ENCODE assay signal across 8 cellular contexts in the genomic region with DNA sequence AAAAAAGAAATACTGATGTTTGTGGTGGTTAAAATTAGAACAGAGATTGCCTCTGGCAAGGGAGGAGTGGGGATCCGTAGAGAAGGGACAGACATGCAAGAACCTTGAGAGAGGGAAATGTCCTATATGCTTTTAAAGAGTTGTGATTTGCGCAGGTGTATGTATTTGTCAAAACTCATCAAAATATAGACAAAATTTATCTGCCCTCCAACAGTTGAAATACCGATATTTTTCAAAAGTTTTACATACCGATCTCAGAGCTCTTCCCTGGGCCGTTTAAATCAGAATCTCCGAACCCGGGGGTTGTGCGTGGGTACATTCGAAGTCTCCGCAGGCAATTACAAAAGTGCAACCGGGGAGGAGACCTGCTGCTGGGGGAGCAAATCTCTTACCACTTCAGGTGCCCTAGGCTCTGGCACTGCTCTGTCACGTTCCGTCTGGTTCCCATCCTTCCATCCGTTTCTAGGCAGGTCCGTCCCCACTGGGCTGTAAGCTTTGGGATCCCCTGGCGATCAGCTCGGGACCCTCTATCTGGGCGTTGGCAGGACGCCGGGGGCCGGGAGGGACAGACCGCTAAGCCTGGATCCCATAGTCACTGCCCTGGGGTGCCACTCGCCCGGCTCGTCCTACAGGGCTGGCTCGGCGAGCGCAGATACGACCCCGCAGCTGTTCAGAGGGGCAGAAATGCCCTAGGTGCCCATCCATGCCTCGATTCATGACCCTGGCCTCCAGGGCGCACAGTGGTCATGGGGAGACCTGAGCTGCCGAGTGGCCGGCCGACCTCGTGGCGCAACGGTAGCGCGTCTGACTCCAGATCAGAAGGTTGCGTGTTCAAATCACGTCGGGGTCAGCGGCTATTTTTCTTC. TPM values are rescaled to one million over a fixed set of nuclear protein-coding genes. Genes with fewer than 3 reads are reported as not detected.
DNase-seq lines count a peak whose midpoint lies in the region; ATAC-seq and TF ChIP-seq lines count a peak whose summit lies in the region.

No MANE protein-coding gene starts in this region.

- no peaks in the 10 kb centered on the region for H3K27me3 ChIP-seq in body of pancreas
- H3K27me3 ChIP-seq in skeletal muscle satellite cell (ENCODE audit: control insufficient read depth, insufficient read depth, low read length): no peaks in the 10 kb centered on the region

- peak; percentile 20 to 89 (median 80) for TF ChIP-seq POLR2A in body of pancreas (IDR thresholded peaks at IDR 0.05)

- H3K4me1 ChIP-seq in body of pancreas: peaks cover 40% of the 10 kb centered on the region
- peaks cover 21% of the 10 kb centered on the region for H3K4me1 ChIP-seq in skeletal muscle satellite cell (ENCODE audit: control insufficient read depth, insufficient read depth, low read length)

- peak; percentile 43 for ATAC-seq in body of pancreas
- ATAC-seq in GM19328 (IDR thresholded peaks at IDR 0.05; ENCODE audit: unreplicated experiment): no peak

- peak overlapping the region; percentile 97 for H3K4me2 ChIP-seq in skeletal muscle satellite cell (ENCODE audit: low read length)

- H3K36me3 ChIP-seq in body of pancreas (replicated peaks in 1 of 2; ENCODE audit: insufficient read depth in 1 of 2, low read depth in 2 of 2): no peaks in the 10 kb centered on the region
- H3K36me3 ChIP-seq in skeletal muscle satellite cell (ENCODE audit: insufficient read depth, low read length): no peaks in the 10 kb centered on the region

- TF ChIP-seq CTCF in body of pancreas (IDR thresholded peaks at IDR 0.05): no peak

- peak overlapping the region; percentile 80 for H3K9ac ChIP-seq in skeletal muscle satellite cell (ENCODE audit: low read depth, low read length)

- 0 to 2% methylated on average over 13 to 44 of the region's 44 CpGs for WGBS in body of pancreas, 2 donors

- DNase-seq in NCI-H2196 (lab: John Stamatoyannopoulos, UW; ENCODE audit: unreplicated experiment): peak; percentile 56
- DNase-seq in NCI-H2196 treated with DMSO at 0.1 percent for 48 hours (lab: John Stamatoyannopoulos, UW; ENCODE audit: unreplicated experiment): no peak
- peak; percentile 30 for DNase-seq in NCI-H1092 (lab: John Stamatoyannopoulos, UW)
- DNase-seq in UCSD-AML1 (lab: John Stamatoyannopoulos, UW; ENCODE audit: unreplicated experiment): peak; percentile 87
- DNase-seq in body of pancreas: peak; percentile 91 to 95 (median 92)

- H3K9me3 ChIP-seq in body of pancreas (no peaks in the 10 kb centered on the region), iPS-18c (ENCODE audit: control insufficient read depth, insufficient read depth, low read length) (no peaks in the 10 kb centered on the region), skeletal muscle satellite cell (replicated peaks; ENCODE audit: low read length) (no peaks in the 10 kb centered on the region)

- H3K4me3 ChIP-seq in body of pancreas (peak overlapping the region in 1 of 2 donors; percentile 38), iPS-18c (ENCODE audit: insufficient read depth, low read depth, low read length) (peak overlapping the region; percentile 95), skeletal muscle satellite cell (ENCODE audit: low read length) (peak overlapping the region; percentile 93)

- peak overlapping the region; percentile 87 to 96 (median 96) for H3K27ac ChIP-seq in body of pancreas

- intact Hi-C loops in body of pancreas (cut with DNase I): no loop called here

RNA-seq across cellular contexts. Expression of a gene that starts 4.2 kb away (rescaled TPM):
- 10 to 100 TPM; 11.9 to 16.2 TPM for total RNA-seq in body of pancreas
- 5.5 and 6.1 TPM in 2 replicates for total RNA-seq in skeletal muscle satellite cell (2012; rRNA removed)

RNA-seq across cellular contexts. Expression of a gene that starts 9.6 kb away (rescaled TPM):
- total RNA-seq in body of pancreas: 10 to 100 TPM in 1 of 2 donors, 1 to 10 TPM in 1; 7.6 to 12.7 TPM
- total RNA-seq in skeletal muscle satellite cell (2012; rRNA removed): 26.4 and 30.8 TPM in 2 replicates

RNA-seq across cellular contexts. Expression of a gene that starts 23.1 kb away (rescaled TPM):
- 10 to 100 TPM; 16.3 to 26.4 TPM for total RNA-seq in body of pancreas
- total RNA-seq in skeletal muscle satellite cell (2012; rRNA removed): 2.0 and 5.5 TPM in 2 replicates

RNA-seq across cellular contexts. Expression of a gene that starts 24.6 kb away (rescaled TPM):
- total RNA-seq in body of pancreas: not detected
- total RNA-seq in skeletal muscle satellite cell (2012; rRNA removed): 11.7 and 17.9 TPM in 2 replicates

RNA-seq across cellular contexts. Expression of a gene that starts 33.6 kb away (rescaled TPM):
- 10 to 100 TPM; 27.5 to 78.8 TPM for total RNA-seq in body of pancreas
- total RNA-seq in skeletal muscle satellite cell (2012; rRNA removed): 12.7 and 28.2 TPM in 2 replicates
